In the genomic region with DNA sequence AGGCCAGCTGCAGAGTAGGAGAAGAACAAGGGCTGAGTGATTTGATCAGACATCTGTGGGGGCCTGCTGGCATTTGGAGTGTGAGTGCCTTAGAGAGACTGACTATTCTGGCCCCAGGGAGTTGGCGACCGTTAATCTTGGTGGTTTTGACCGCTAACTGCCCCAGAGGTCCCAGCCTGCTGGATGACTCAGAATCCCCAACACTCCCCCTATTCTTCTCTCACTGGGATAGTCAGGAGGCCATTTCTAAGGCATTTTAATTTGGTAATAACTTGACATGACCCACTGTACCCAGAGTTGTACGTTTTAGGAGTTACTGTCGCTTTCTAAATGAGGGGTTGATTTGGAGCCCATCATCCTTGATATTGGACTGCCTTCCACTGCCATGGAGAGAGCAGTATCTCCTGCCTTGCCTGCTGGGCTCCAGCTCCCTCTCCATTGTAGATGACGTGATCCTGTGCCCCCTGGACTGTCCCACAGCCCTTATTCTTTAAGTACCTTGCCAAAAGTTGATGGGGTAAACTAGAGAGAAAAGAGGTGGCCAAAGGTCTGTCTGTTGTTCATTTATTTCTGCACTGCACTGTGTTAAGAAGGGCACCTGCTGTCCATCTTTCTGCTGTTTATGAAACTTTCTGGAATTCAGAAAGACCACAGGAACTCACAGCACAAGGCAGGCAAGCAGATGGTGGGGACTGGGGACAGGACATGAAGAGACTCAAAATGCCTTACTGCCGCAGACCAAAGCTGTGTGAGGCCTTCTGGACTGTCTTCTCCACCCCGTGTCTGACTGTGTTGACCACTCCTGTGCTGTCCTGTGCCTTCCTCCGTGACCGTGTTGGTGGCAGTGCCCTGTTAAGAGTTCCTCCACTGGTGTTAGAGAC, we compare ENCODE assay signal across 2 cellular contexts.
TF ChIP-seq lines count a peak whose summit lies in the region.

No MANE protein-coding gene starts in this region.

TF ChIP-seq in GM23338, 12 proteins besides CTCF, POLR2A, EP300 and RAD21 (continued from another document and continues in another):
- TF ChIP-seq CREB1 (CRISPR knock-in tag; IDR thresholded peaks at IDR 0.05; ENCODE audit: low read depth) = no peak
- no peak for TF ChIP-seq ZNF331 (CRISPR knock-in tag; IDR thresholded peaks at IDR 0.05; ENCODE audit: low read depth)
- TF ChIP-seq JUNB (IDR thresholded peaks at IDR 0.05; ENCODE audit: unreplicated experiment) = no peak
- TF ChIP-seq POLR2AphosphoS5 (IDR thresholded peaks at IDR 0.05; ENCODE audit: low read depth) = no peak
- TF ChIP-seq EZH2phosphoT487 (IDR thresholded peaks at IDR 0.05; ENCODE audit: unreplicated experiment) = no peak
- no peak for TF ChIP-seq NANOG (IDR thresholded peaks at IDR 0.05; ENCODE audit: borderline replicate concordance)
- no peak for TF ChIP-seq ETS1 (IDR thresholded peaks at IDR 0.05)
- TF ChIP-seq ZNF114 (CRISPR knock-in tag; IDR thresholded peaks at IDR 0.05) = no peak
- TF ChIP-seq, protein P1, sequence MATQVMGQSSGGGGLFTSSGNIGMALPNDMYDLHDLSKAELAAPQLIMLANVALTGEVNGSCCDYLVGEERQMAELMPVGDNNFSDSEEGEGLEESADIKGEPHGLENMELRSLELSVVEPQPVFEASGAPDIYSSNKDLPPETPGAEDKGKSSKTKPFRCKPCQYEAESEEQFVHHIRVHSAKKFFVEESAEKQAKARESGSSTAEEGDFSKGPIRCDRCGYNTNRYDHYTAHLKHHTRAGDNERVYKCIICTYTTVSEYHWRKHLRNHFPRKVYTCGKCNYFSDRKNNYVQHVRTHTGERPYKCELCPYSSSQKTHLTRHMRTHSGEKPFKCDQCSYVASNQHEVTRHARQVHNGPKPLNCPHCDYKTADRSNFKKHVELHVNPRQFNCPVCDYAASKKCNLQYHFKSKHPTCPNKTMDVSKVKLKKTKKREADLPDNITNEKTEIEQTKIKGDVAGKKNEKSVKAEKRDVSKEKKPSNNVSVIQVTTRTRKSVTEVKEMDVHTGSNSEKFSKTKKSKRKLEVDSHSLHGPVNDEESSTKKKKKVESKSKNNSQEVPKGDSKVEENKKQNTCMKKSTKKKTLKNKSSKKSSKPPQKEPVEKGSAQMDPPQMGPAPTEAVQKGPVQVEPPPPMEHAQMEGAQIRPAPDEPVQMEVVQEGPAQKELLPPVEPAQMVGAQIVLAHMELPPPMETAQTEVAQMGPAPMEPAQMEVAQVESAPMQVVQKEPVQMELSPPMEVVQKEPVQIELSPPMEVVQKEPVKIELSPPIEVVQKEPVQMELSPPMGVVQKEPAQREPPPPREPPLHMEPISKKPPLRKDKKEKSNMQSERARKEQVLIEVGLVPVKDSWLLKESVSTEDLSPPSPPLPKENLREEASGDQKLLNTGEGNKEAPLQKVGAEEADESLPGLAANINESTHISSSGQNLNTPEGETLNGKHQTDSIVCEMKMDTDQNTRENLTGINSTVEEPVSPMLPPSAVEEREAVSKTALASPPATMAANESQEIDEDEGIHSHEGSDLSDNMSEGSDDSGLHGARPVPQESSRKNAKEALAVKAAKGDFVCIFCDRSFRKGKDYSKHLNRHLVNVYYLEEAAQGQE (IDR thresholded peaks at IDR 0.05; ENCODE audit: unreplicated experiment) = no peak

TF ChIP-seq in H1, 55 proteins besides CTCF, POLR2A, EP300 and RAD21 (continued from another document):
- TF ChIP-seq EGR1 (IDR thresholded peaks at IDR 0.05; ENCODE audit: borderline replicate concordance, low read depth, low read length) = no peak
TF ChIP-seq in H1: peak in this region for 2.
